In the genomic region with DNA sequence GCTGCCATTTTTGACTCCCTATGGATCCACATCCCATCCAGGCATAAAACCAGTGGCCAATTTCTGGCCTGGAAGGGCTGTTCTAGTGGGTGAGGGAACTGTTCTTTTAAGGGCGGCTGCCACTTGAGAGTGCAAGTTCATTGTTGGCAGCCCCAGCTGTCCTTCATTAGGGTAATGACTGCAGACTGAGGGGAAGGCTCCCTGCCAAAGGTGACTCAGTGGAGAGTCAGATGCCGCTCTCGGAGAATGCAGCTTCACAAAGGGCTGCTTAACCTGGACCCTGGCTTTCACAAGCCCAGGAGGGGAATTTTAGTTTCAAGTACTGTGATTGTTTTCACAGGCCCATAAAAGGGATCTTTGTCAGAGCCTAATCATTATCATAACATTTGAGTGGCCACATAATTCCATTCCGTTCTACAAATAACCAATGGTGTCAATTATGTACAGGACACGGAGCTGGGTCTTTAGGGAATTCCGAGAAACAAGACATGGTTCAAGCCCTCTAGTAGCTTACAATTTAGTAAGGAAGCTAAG, we compare ENCODE assay signal across 1 cellular context.
TF ChIP-seq lines count a peak whose summit lies in the region.

No MANE protein-coding gene starts in this region.

TF ChIP-seq in HepG2, 621 proteins besides CTCF, POLR2A, EP300 and RAD21 (continued from another document):
- TF ChIP-seq HNF4G (IDR thresholded peaks at IDR 0.05; ENCODE audit: borderline replicate concordance, low read depth, low read length) (no peak), HNF4G (CRISPR knock-in tag; IDR thresholded peaks at IDR 0.05; ENCODE audit: borderline replicate concordance, low read depth) (no peak), IKZF4 (CRISPR knock-in tag; IDR thresholded peaks at IDR 0.05; ENCODE audit: borderline replicate concordance, low read depth, not compliant biosample characterization) (no peak)
TF ChIP-seq in HepG2: peak in this region for 0.
